ENCODE assay signal across 11 cellular contexts in genomic region chr15:42577514-42578031, GRCh38. TPM values are rescaled to one million over a fixed set of nuclear protein-coding genes. Genes with fewer than 3 reads are reported as not detected.
DNase-seq lines count a peak whose midpoint lies in the region; ATAC-seq and TF ChIP-seq lines count a peak whose summit lies in the region.
"Had no signal": no experiment of that assay in that cellular context is flagged by ENCODE, and none has a peak within 500 bp of the region (broad histone marks: within the 10 kb centered on the region; RNA-seq: fewer than 3 reads in every experiment).

No MANE protein-coding gene starts in this region.

- CTCF ChIA-PET in activated naive CD4-positive, alpha-beta T cell treated with anti-CD3 and anti-CD28 coated beads, Interleukin-2, amount 10 ng/mL, durations not matched to agents 7 days and 5 days (lab: Charles Lee) = interaction anchor here (1.0 kb wide), 1 partner anchor 63 kb away, joined by 3 read pairs; no protein-coding TSS in a partner anchor

- H3K9ac ChIP-seq in subcutaneous abdominal adipose tissue (ENCODE audit: low read length in 5 of 5) = peak overlapping the region in 1 of 5 donors; percentile 39

- DNase-seq in activated naive CD4-positive, alpha-beta T cell treated with anti-CD3 and anti-CD28 coated beads, Interleukin-2, amount 10 ng/mL, durations not matched to agents 7 days and 5 days = no peak
- DNase-seq in activated naive CD4-positive, alpha-beta T cell treated with Interleukin-2 at 50 U/mL for 16 hours = no peak
- no peak for DNase-seq in Peyer's patch
- peak; percentile 95 for DNase-seq in fibroblast of peridontal ligament (ENCODE audit: extremely low read depth)
- DNase-seq in SK-N-DZ (ENCODE audit: low spot score) = no peak
- DNase-seq in ecto neural progenitor cell (ENCODE audit: low spot score) = no peak
- DNase-seq: NCI-H1436, T-helper 17 cell had no signal

- H3K36me3 ChIP-seq in Peyer's patch (no peaks in the 10 kb centered on the region), subcutaneous abdominal adipose tissue (ENCODE audit: control insufficient read depth in 5 of 5, insufficient read depth in 5 of 5, low read length in 5 of 5) (no peaks in the 10 kb centered on the region)

- peaks cover 70% of the 10 kb centered on the region for H3K27me3 Mint-ChIP-seq in activated naive CD4-positive, alpha-beta T cell treated with anti-CD3 and anti-CD28 coated beads, Interleukin-2, amount 10 ng/mL, durations not matched to agents 7 days and 5 days

- peaks cover 63% of the 10 kb centered on the region for H3K4me1 Mint-ChIP-seq in activated naive CD4-positive, alpha-beta T cell treated with anti-CD3 and anti-CD28 coated beads, Interleukin-2, amount 10 ng/mL, durations not matched to agents 7 days and 5 days

- peak overlapping the region; percentile 13 for H3K4me3 Mint-ChIP-seq in activated naive CD4-positive, alpha-beta T cell treated with anti-CD3 and anti-CD28 coated beads, Interleukin-2, amount 10 ng/mL, durations not matched to agents 7 days and 5 days
- H3K4me3 Mint-ChIP-seq: activated naive CD4-positive, alpha-beta T cell treated with anti-CD3 and anti-CD28 coated beads, Interleukin-2, amount 50 U/mL, for 24 hours had no signal

- no peaks in the 10 kb centered on the region for H3K9me3 ChIP-seq in Peyer's patch
- H3K9me3 ChIP-seq in subcutaneous abdominal adipose tissue (ENCODE audit: control insufficient read depth in 5 of 5, low read length in 5 of 5) = no peaks in the 10 kb centered on the region

- H3K27ac Mint-ChIP-seq in activated naive CD4-positive, alpha-beta T cell treated with anti-CD3 and anti-CD28 coated beads, Interleukin-2, amount 10 ng/mL, durations not matched to agents 7 days and 5 days = no peak overlapping the region
- H3K27ac Mint-ChIP-seq: T-helper 17 cell had no signal

- no peak overlapping the region for H3K4me3 ChIP-seq in Peyer's patch
- H3K4me3 ChIP-seq in subcutaneous abdominal adipose tissue (ENCODE audit: low read depth in 1 of 5, low read length in 5 of 5) = peak overlapping the region in 4 of 5 donors; percentile 3 to 31 (median 22)

- no peak for TF ChIP-seq CTCF in Peyer's patch (IDR thresholded peaks at IDR 0.05)

- TF ChIP-seq POLR2A in Peyer's patch (IDR thresholded peaks at IDR 0.05) = no peak

- H3K27me3 ChIP-seq in Peyer's patch (no peaks in the 10 kb centered on the region), subcutaneous abdominal adipose tissue (ENCODE audit: control insufficient read depth in 5 of 5, insufficient read depth in 4 of 5, low read length in 5 of 5) (no peaks in the 10 kb centered on the region)

- peaks cover 4% of the 10 kb centered on the region for H3K36me3 Mint-ChIP-seq in activated naive CD4-positive, alpha-beta T cell treated with anti-CD3 and anti-CD28 coated beads, Interleukin-2, amount 10 ng/mL, durations not matched to agents 7 days and 5 days
- H3K36me3 Mint-ChIP-seq: activated naive CD4-positive, alpha-beta T cell treated with anti-CD3 and anti-CD28 coated beads, Interleukin-2, amount 50 U/mL, for 24 hours had no signal

- ATAC-seq in HG03135 (IDR thresholded peaks at IDR 0.05; ENCODE audit: unreplicated experiment) = no peak
- ATAC-seq: T-helper 17 cell had no signal

- H3K4me1 ChIP-seq in Peyer's patch (peaks cover 0 to 38% (median 4%) of the 10 kb centered on the region in 4 donors), subcutaneous abdominal adipose tissue (ENCODE audit: control insufficient read depth in 5 of 5, insufficient read depth in 5 of 5, low read length in 5 of 5) (peaks cover 7 to 54% (median 44%) of the 10 kb centered on the region in 5 donors)

- H3K27ac ChIP-seq in Peyer's patch = peak overlapping the region in 3 of 4 donors; percentile 0 to 40 (median 1)
- no peak overlapping the region for H3K27ac ChIP-seq in subcutaneous abdominal adipose tissue (ENCODE audit: low read depth, low read length)

- H3K9me3 Mint-ChIP-seq in activated naive CD4-positive, alpha-beta T cell treated with anti-CD3 and anti-CD28 coated beads, Interleukin-2, amount 10 ng/mL, durations not matched to agents 7 days and 5 days = no peaks in the 10 kb centered on the region
- H3K9me3 Mint-ChIP-seq: activated naive CD4-positive, alpha-beta T cell treated with anti-CD3 and anti-CD28 coated beads, Interleukin-2, amount 50 U/mL, for 24 hours had no signal

RNA-seq across cellular contexts. Expression of gene STARD9, which starts 2.2 kb away (rescaled TPM):
- total RNA-seq in Peyer's patch = 100 to 1,000 TPM in 1 of 4 donors, 10 to 100 TPM in 2, 1 to 10 TPM in 1; 4.2 to 153 (median 20.4) TPM
- polyA plus RNA-seq in SK-N-DZ (2014; cell fraction: cytosol; rRNA removed) = 7.2 and 8.7 TPM in 2 replicates
- polyA plus RNA-seq in SK-N-DZ (2014; cell fraction: nucleus; rRNA removed) = 40.5 and 66.8 TPM in 2 replicates

RNA-seq across cellular contexts. Expression of gene HAUS2, which starts 28.9 kb away (rescaled TPM):
- 10 to 100 TPM; 12.9 to 21.9 (median 15.1) TPM for total RNA-seq in Peyer's patch
- 76.8 and 142 TPM in 2 replicates for polyA plus RNA-seq in SK-N-DZ (2014; cell fraction: cytosol; rRNA removed)
- 31.8 and 39.3 TPM in 2 replicates for polyA plus RNA-seq in SK-N-DZ (2014; cell fraction: nucleus; rRNA removed)

RNA-seq across cellular contexts. Expression of gene LRRC57, which starts 29.0 kb away (rescaled TPM):
- total RNA-seq in Peyer's patch = 10 to 100 TPM; 22.4 to 38.1 (median 33.1) TPM
- polyA plus RNA-seq in SK-N-DZ (2014; cell fraction: cytosol; rRNA removed) = 17.1 and 26.6 TPM in 2 replicates
- polyA plus RNA-seq in SK-N-DZ (2014; cell fraction: nucleus; rRNA removed) = 10.2 and 10.6 TPM in 2 replicates

Comparison
In these comparisons a context has a peak if more than half of its experiments do, and no peak if none do; other contexts are left out.
1. H3K4me3 ChIP-seq: peak in subcutaneous abdominal adipose tissue (4 of 5); none in Peyer's patch (0 of 4).